Comparison of ENCODE assay signal across 17 cellular contexts in genomic region chr1:218711884-218712674, GRCh38.
DNase-seq lines count a peak whose midpoint lies in the region; ATAC-seq and TF ChIP-seq lines count a peak whose summit lies in the region.
"Had no signal": no experiment of that assay in that cellular context is flagged by ENCODE, and none has a peak within 500 bp of the region (broad histone marks: within the 10 kb centered on the region; RNA-seq: fewer than 3 reads in every experiment).

No MANE protein-coding gene starts in this region.

- ATAC-seq in HG03460 (IDR thresholded peaks at IDR 0.05; ENCODE audit: unreplicated experiment), result no peak
- ATAC-seq: GM12878 had no signal

- no peaks in the 10 kb centered on the region for H3K9me3 ChIP-seq in right atrium auricular region
- no peaks in the 10 kb centered on the region for H3K9me3 ChIP-seq in ovary
- H3K9me3 ChIP-seq: testis had no signal

- H3K4me1 ChIP-seq in right atrium auricular region (no peaks in the 10 kb centered on the region), ovary (ENCODE audit: insufficient read depth) (no peaks in the 10 kb centered on the region)
- H3K4me1 ChIP-seq: testis had no signal

- H3K4me3 ChIP-seq in astrocyte of the spinal cord (ENCODE audit: low read depth, low read length) (no peak overlapping the region), right atrium auricular region (no peak overlapping the region), ovary (no peak overlapping the region)
- H3K4me3 ChIP-seq: GM12878, skin epidermis, testis had no signal

- intact Hi-C loops in ovary (cut with DNase I), result no loop called here

- TF ChIP-seq CTCF in astrocyte of the spinal cord (IDR thresholded peaks at IDR 0.05; ENCODE audit: low read depth, low read length) (no peak), right atrium auricular region (IDR thresholded peaks at IDR 0.05) (no peak), ovary (IDR thresholded peaks at IDR 0.05) (no peak)

- H3K27me3 ChIP-seq in right atrium auricular region (no peaks in the 10 kb centered on the region), ovary (no peaks in the 10 kb centered on the region)
- H3K27me3 ChIP-seq: testis had no signal

- peak; percentile 31 for DNase-seq in NCI-H748 (lab: John Stamatoyannopoulos, UW; ENCODE audit: unreplicated experiment)
- DNase-seq in NCI-H748 treated with DMSO at 0.1 percent for 48 hours (lab: John Stamatoyannopoulos, UW), result no peak
- peak; percentile 23 for DNase-seq in astrocyte of the spinal cord (ENCODE audit: low read depth, low spot score)
- DNase-seq in right atrium auricular region (ENCODE audit: low spot score), result peak; percentile 69
- peak; percentile 45 for DNase-seq in ureter (ENCODE audit: low spot score)
- DNase-seq in ovary, result no peak
- no peak for DNase-seq in mesenteric fat pad (ENCODE audit: low spot score)
- DNase-seq: activated naive CD8-positive, alpha-beta T cell treated with anti-CD3 and anti-CD28 coated beads for 36 hours; dermis blood vessel endothelial cell; H9; NCI-H2029; T-helper 2 cell; testis had no signal

- no peak for TF ChIP-seq EP300 in ovary (IDR thresholded peaks at IDR 0.05)

- H3K36me3 ChIP-seq in right atrium auricular region, result no peaks in the 10 kb centered on the region
- H3K36me3 ChIP-seq in ovary, result no peaks in the 10 kb centered on the region

- TF ChIP-seq POLR2A in ovary (IDR thresholded peaks at IDR 0.05), result no peak

- no peak overlapping the region for H3K27ac ChIP-seq in right atrium auricular region
- no peak overlapping the region for H3K27ac ChIP-seq in ovary
- H3K27ac ChIP-seq: 22Rv1, skin epidermis, testis had no signal

- 79 to 91% (median 89%) methylated on average over 9 of the region's 9 CpGs for WGBS in ovary, 3 donors

- in situ Hi-C loops in astrocyte of the spinal cord (cut with HindIII; ENCODE audit: low sequenced_read_pairs), result no loop called here

Comparison
In these comparisons a context has a peak if more than half of its experiments do, and no peak if none do; other contexts are left out.
1. DNase-seq: peak in NCI-H748 (single experiment), astrocyte of the spinal cord (single experiment), right atrium auricular region (single experiment) and ureter (single experiment); none in NCI-H748 treated with DMSO at 0.1 percent for 48 hours (single experiment), ovary (0 of 5) and mesenteric fat pad (single experiment).